Comparison of ENCODE assay signal across 9 cellular contexts in the genomic region with DNA sequence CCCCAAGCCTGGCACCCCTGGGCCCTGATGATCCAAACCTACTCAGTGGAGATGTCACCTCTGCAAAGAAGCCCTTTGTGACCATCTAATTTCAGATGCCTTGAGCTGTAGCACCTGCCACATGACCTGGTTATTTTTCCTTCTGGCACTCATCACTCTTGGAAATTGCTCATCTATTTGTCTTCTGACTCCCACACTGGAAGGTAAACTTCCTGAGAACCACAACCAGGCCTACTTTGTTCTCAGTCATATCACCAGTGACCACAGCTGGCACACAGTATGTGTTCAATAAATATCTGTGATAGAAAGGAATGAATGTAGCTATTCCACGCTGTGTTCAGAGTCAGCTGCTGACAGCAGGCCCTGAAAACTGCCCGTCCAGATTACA.
DNase-seq lines count a peak whose midpoint lies in the region; ATAC-seq and TF ChIP-seq lines count a peak whose summit lies in the region.
"Had no signal": no experiment of that assay in that cellular context is flagged by ENCODE, and none has a peak within 500 bp of the region (broad histone marks: within the 10 kb centered on the region; RNA-seq: fewer than 3 reads in every experiment).

No MANE protein-coding gene starts in this region.

- no peaks in the 10 kb centered on the region for H3K36me3 Mint-ChIP-seq in activated CD8-positive, alpha-beta T cell treated with anti-CD3 and anti-CD28 coated beads for 36 hours (ENCODE audit: low read depth)

- H3K27ac Mint-ChIP-seq in activated CD8-positive, alpha-beta T cell treated with anti-CD3 and anti-CD28 coated beads for 36 hours: peak overlapping the region; percentile 15

- H3K4me1 Mint-ChIP-seq in activated CD8-positive, alpha-beta T cell treated with anti-CD3 and anti-CD28 coated beads for 36 hours (ENCODE audit: low read depth): peaks cover 31% of the 10 kb centered on the region

- CTCF ChIA-PET in SK-N-SH (lab: Yijun Ruan, JAX): interaction anchor here (1.0 to 1.4 kb wide), 5 partner anchors 10 to 96 kb away, joined by 3 to 5 read pairs (median 3); no protein-coding TSS in a partner anchor
- CTCF ChIA-PET in activated CD8-positive, alpha-beta T cell treated with anti-CD3 and anti-CD28 coated beads for 36 hours (lab: Charles Lee): interaction anchor here (1.0 to 2.5 kb wide), 8 partner anchors 8 to 96 kb away, joined by 3 to 13 read pairs (median 4); no protein-coding TSS in a partner anchor

- peak overlapping the region; percentile 36 for H3K4me2 ChIP-seq in SK-N-SH
- H3K4me2 ChIP-seq: KMS-11 had no signal

- no peaks in the 10 kb centered on the region for H3K36me3 ChIP-seq in SK-N-SH (replicated peaks in 1 of 2; ENCODE audit: control insufficient read depth in 1 of 2, insufficient read depth in 2 of 2, low read length in 1 of 2)
- peaks cover 0 to 3% of the 10 kb centered on the region in 2 donors for H3K36me3 ChIP-seq in stomach smooth muscle (ENCODE audit: control insufficient read depth in 2 of 2, insufficient read depth in 2 of 2, low read length in 2 of 2)

- no peaks in the 10 kb centered on the region for H3K9me3 Mint-ChIP-seq in activated CD8-positive, alpha-beta T cell treated with anti-CD3 and anti-CD28 coated beads for 36 hours

- H3K4me1 ChIP-seq in SK-N-SH (ENCODE audit: control insufficient read depth in 1 of 2, insufficient read depth in 2 of 2, low read depth in 1 of 2, low read length in 1 of 2): peaks cover 30 to 45% of the 10 kb centered on the region in 2 experiments; a peak in 3 of 4 replicates
- H3K4me1 ChIP-seq in stomach smooth muscle (ENCODE audit: control insufficient read depth, insufficient read depth, low read length): peaks cover 48% of the 10 kb centered on the region

- 64% methylated on average over 2 of the region's 2 CpGs for WGBS in SK-N-SH (ENCODE audit: low lambda C conversion rate)

- no peaks in the 10 kb centered on the region for H3K27me3 ChIP-seq in SK-N-SH (ENCODE audit: insufficient read depth)
- no peaks in the 10 kb centered on the region for H3K27me3 ChIP-seq in stomach smooth muscle (ENCODE audit: control insufficient read depth in 1 of 2, insufficient read depth in 2 of 2, low read length in 2 of 2)

- H3K9ac ChIP-seq in SK-N-SH (no peak overlapping the region), stomach smooth muscle (ENCODE audit: low read length in 2 of 2) (peak overlapping the region in 1 of 2 donors; percentile 58)
- H3K9ac ChIP-seq: KMS-11 had no signal

- no peak overlapping the region for H2AFZ ChIP-seq in SK-N-SH (ENCODE audit: low read depth)

- POLR2A ChIA-PET in SK-N-SH (lab: Yijun Ruan, JAX): no interaction called here
- POLR2A ChIA-PET in activated CD8-positive, alpha-beta T cell treated with anti-CD3 and anti-CD28 coated beads for 36 hours (lab: Charles Lee): interaction anchor here (0.6 to 1.6 kb wide), 4 partner anchors 11 to 116 kb away, joined by 3 to 4 read pairs (median 3); no protein-coding TSS in a partner anchor

- no peaks in the 10 kb centered on the region for H3K9me3 ChIP-seq in SK-N-SH
- no peaks in the 10 kb centered on the region for H3K9me3 ChIP-seq in stomach smooth muscle (ENCODE audit: control insufficient read depth in 2 of 2, low read length in 2 of 2)

- H3K4me3 ChIP-seq in SK-N-SH (ENCODE audit: low read depth in 2 of 2, low read length in 1 of 2) (no peak overlapping the region), stomach smooth muscle (ENCODE audit: low read length in 2 of 2) (no peak overlapping the region)

- H3F3A ChIP-seq in SK-N-SH (replicated peaks; ENCODE audit: insufficient read depth): peaks cover 16% of the 10 kb centered on the region

- H3K9me2 ChIP-seq in SK-N-SH: no peaks in the 10 kb centered on the region

- H3K4me3 Mint-ChIP-seq in activated CD8-positive, alpha-beta T cell treated with anti-CD3 and anti-CD28 coated beads for 36 hours: no peak overlapping the region

- no peak for DNase-seq in SK-N-SH
- no peak for DNase-seq in activated CD8-positive, alpha-beta T cell treated with anti-CD3 and anti-CD28 coated beads for 36 hours
- peak; percentile 63 for DNase-seq in glomerular visceral epithelial cell (ENCODE audit: extremely low spot score)
- no peak for DNase-seq in stimulated activated CD4-positive, alpha-beta T cell treated with anti-CD3 and anti-CD28 coated beads, Interleukin-4, amount 100 ng/mL, for 1 hour
- DNase-seq in SKM-1 treated with dmso at 0.1 percent for 144 hours (lab: John Stamatoyannopoulos, UW; ENCODE audit: unreplicated experiment): no peak

- no peaks in the 10 kb centered on the region for H4K20me1 ChIP-seq in SK-N-SH (ENCODE audit: insufficient read depth)

- no peak for TF ChIP-seq EP300 in SK-N-SH (IDR thresholded peaks at IDR 0.05; ENCODE audit: borderline replicate concordance in 1 of 2, low read depth in 1 of 2, low read length in 1 of 2)

- intact Hi-C loops in activated CD8-positive, alpha-beta T cell treated with anti-CD3 and anti-CD28 coated beads for 36 hours (cut with micrococcal nuclease): no loop called here

- H3K27ac ChIP-seq in SK-N-SH (ENCODE audit: low read depth in 2 of 2, low read length in 1 of 2) (peak overlapping the region in 1 of 2 experiments; percentile 66; a peak in 2 of 4 replicates), stomach smooth muscle (ENCODE audit: low read length) (peak overlapping the region; percentile 85)
- H3K27ac ChIP-seq: KMS-11 had no signal

- no peak for TF ChIP-seq CTCF in SK-N-SH (IDR thresholded peaks at IDR 0.05)
- TF ChIP-seq CTCF in activated CD8-positive, alpha-beta T cell treated with anti-CD3 and anti-CD28 coated beads for 36 hours (IDR thresholded peaks at IDR 0.05): no peak

- H3K27me3 Mint-ChIP-seq in activated CD8-positive, alpha-beta T cell treated with anti-CD3 and anti-CD28 coated beads for 36 hours: no peaks in the 10 kb centered on the region

- no peak for TF ChIP-seq RAD21 in SK-N-SH (IDR thresholded peaks at IDR 0.05; ENCODE audit: low read length)

- no peak for ATAC-seq in SK-N-SH treated with all-trans-retinoic acid at 6 μM for 48 hours
- no peak for ATAC-seq in activated CD8-positive, alpha-beta T cell treated with anti-CD3 and anti-CD28 coated beads for 36 hours
- ATAC-seq in GM18907 (IDR thresholded peaks at IDR 0.05; ENCODE audit: unreplicated experiment): no peak

- H3K79me2 ChIP-seq in SK-N-SH (ENCODE audit: insufficient read depth): peaks cover 17% of the 10 kb centered on the region

TF ChIP-seq in SK-N-SH, 30 proteins besides CTCF, POLR2A, EP300 and RAD21 (continues in another document):
- TF ChIP-seq FOXJ3 (CRISPR knock-in tag; IDR thresholded peaks at IDR 0.05) (no peak), CHD2 (IDR thresholded peaks at IDR 0.05; ENCODE audit: low read length, partially characterized antibody) (no peak), RXRA (IDR thresholded peaks at IDR 0.05; ENCODE audit: borderline replicate concordance, low read depth) (no peak), SMC3 (IDR thresholded peaks at IDR 0.05; ENCODE audit: low read depth, low read length) (no peak), MEF2A (IDR thresholded peaks at IDR 0.05; ENCODE audit: borderline replicate concordance, low read depth) (no peak), USF1 (IDR thresholded peaks at IDR 0.05; ENCODE audit: borderline replicate concordance, low read depth) (no peak), PBX3 (IDR thresholded peaks at IDR 0.05) (0 out of 2 replicates have a peak, but pooled peaks have one; percentile 20)

TF ChIP-seq in SK-N-SH treated with all-trans-retinoic acid at 6 μM for 48 hours, 23 proteins besides CTCF, POLR2A, EP300 and RAD21 (continues in another document):
- TF ChIP-seq, protein P1, sequence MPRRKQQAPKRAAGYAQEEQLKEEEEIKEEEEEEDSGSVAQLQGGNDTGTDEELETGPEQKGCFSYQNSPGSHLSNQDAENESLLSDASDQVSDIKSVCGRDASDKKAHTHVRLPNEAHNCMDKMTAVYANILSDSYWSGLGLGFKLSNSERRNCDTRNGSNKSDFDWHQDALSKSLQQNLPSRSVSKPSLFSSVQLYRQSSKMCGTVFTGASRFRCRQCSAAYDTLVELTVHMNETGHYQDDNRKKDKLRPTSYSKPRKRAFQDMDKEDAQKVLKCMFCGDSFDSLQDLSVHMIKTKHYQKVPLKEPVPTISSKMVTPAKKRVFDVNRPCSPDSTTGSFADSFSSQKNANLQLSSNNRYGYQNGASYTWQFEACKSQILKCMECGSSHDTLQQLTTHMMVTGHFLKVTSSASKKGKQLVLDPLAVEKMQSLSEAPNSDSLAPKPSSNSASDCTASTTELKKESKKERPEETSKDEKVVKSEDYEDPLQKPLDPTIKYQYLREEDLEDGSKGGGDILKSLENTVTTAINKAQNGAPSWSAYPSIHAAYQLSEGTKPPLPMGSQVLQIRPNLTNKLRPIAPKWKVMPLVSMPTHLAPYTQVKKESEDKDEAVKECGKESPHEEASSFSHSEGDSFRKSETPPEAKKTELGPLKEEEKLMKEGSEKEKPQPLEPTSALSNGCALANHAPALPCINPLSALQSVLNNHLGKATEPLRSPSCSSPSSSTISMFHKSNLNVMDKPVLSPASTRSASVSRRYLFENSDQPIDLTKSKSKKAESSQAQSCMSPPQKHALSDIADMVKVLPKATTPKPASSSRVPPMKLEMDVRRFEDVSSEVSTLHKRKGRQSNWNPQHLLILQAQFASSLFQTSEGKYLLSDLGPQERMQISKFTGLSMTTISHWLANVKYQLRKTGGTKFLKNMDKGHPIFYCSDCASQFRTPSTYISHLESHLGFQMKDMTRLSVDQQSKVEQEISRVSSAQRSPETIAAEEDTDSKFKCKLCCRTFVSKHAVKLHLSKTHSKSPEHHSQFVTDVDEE (CRISPR knock-in tag; IDR thresholded peaks at IDR 0.05): no peak
- TF ChIP-seq ZFP3 (CRISPR knock-in tag; IDR thresholded peaks at IDR 0.05) (no peak), ZNF70 (CRISPR knock-in tag; IDR thresholded peaks at IDR 0.05) (no peak), ARNTL (CRISPR knock-in tag; IDR thresholded peaks at IDR 0.05; ENCODE audit: borderline replicate concordance, low read depth) (no peak), ISL1 (CRISPR knock-in tag; IDR thresholded peaks at IDR 0.05) (no peak), BACH2 (CRISPR knock-in tag; IDR thresholded peaks at IDR 0.05; ENCODE audit: borderline replicate concordance) (no peak), PPARA (CRISPR knock-in tag; IDR thresholded peaks at IDR 0.05; ENCODE audit: borderline replicate concordance) (no peak)
- TF ChIP-seq, protein P2, sequence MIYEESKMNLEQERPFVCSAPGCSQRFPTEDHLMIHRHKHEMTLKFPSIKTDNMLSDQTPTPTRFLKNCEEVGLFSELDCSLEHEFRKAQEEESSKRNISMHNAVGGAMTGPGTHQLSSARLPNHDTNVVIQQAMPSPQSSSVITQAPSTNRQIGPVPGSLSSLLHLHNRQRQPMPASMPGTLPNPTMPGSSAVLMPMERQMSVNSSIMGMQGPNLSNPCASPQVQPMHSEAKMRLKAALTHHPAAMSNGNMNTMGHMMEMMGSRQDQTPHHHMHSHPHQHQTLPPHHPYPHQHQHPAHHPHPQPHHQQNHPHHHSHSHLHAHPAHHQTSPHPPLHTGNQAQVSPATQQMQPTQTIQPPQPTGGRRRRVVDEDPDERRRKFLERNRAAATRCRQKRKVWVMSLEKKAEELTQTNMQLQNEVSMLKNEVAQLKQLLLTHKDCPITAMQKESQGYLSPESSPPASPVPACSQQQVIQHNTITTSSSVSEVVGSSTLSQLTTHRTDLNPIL (CRISPR knock-in tag; IDR thresholded peaks at IDR 0.05; ENCODE audit: low read depth): no peak
